ENCODE assay signal across 11 cellular contexts in the genomic region with DNA sequence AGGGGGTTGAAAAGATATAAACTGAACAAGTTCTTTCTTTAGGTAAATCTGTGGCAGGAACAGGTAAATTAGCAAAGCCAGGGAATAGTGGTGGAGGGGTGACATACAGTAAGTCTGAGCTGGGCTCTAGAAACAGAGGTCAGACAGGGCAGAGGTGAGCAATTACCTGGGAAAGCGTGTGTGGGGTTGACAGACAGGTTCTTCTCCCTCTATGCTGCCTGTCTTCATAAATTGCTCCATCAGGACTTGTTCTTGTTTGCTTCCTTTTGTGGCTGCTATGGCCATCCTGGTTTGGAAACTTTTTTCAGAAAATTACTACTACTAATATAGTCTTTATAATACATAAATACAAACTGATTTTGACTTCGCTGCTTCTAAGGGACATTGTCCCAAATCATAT. TPM values are rescaled to one million over a fixed set of nuclear protein-coding genes. Genes with fewer than 3 reads are reported as not detected.
DNase-seq lines count a peak whose midpoint lies in the region; ATAC-seq and TF ChIP-seq lines count a peak whose summit lies in the region.
"Had no signal": no experiment of that assay in that cellular context is flagged by ENCODE, and none has a peak within 500 bp of the region (broad histone marks: within the 10 kb centered on the region; RNA-seq: fewer than 3 reads in every experiment).

No MANE protein-coding gene starts in this region.

- DNase-seq in activated naive CD4-positive, alpha-beta T cell treated with anti-CD3 and anti-CD28 coated beads, Interleukin-2, amount 10 ng/mL, durations not matched to agents 7 days and 5 days, result no peak
- DNase-seq in activated naive CD4-positive, alpha-beta T cell treated with anti-CD3 and anti-CD28 coated beads, Interleukin-2, amount 50 U/mL, for 16 hours, result no peak
- DNase-seq in glutamatergic neuron, result no peak
- DNase-seq in posterior cingulate gyrus, result no peak
- no peak for DNase-seq in globus pallidus (ENCODE audit: low spot score)
- no peak for DNase-seq in HCEC 1CT
- DNase-seq: MV-4-11, RPMI8226 had no signal

- intact Hi-C loops in posterior cingulate gyrus (cut with DNase I), result loop anchor here (10.0 kb wide), 2 partner anchors 202 to 428 kb away; a partner anchor contains a TSS

- no peaks in the 10 kb centered on the region for H3K9me3 Mint-ChIP-seq in activated naive CD4-positive, alpha-beta T cell treated with anti-CD3 and anti-CD28 coated beads, Interleukin-2, amount 10 ng/mL, durations not matched to agents 7 days and 5 days
- peaks cover 12% of the 10 kb centered on the region for H3K9me3 Mint-ChIP-seq in glutamatergic neuron (ENCODE audit: unreplicated experiment)
- H3K9me3 Mint-ChIP-seq in stimulated activated memory B cell treated with anti-CD40 and anti-IgM and Interleukin-4, amounts not matched to agents 10 μg/mL and 1 μg/mL and 100 μg/mL, for 72 hours, result no peaks in the 10 kb centered on the region

- H3K36me3 Mint-ChIP-seq in activated naive CD4-positive, alpha-beta T cell treated with anti-CD3 and anti-CD28 coated beads, Interleukin-2, amount 10 ng/mL, durations not matched to agents 7 days and 5 days, result peaks cover 48% of the 10 kb centered on the region
- H3K36me3 Mint-ChIP-seq in glutamatergic neuron (ENCODE audit: unreplicated experiment), result no peaks in the 10 kb centered on the region
- peaks cover 46% of the 10 kb centered on the region for H3K36me3 Mint-ChIP-seq in stimulated activated memory B cell treated with anti-CD40 and anti-IgM and Interleukin-4, amounts not matched to agents 10 μg/mL and 1 μg/mL and 100 μg/mL, for 72 hours

- peaks cover 7% of the 10 kb centered on the region for H3K27me3 Mint-ChIP-seq in activated naive CD4-positive, alpha-beta T cell treated with anti-CD3 and anti-CD28 coated beads, Interleukin-2, amount 10 ng/mL, durations not matched to agents 7 days and 5 days
- H3K27me3 Mint-ChIP-seq in glutamatergic neuron (ENCODE audit: unreplicated experiment), result peaks cover 3% of the 10 kb centered on the region
- H3K27me3 Mint-ChIP-seq in stimulated activated memory B cell treated with anti-CD40 and anti-IgM and Interleukin-4, amounts not matched to agents 10 μg/mL and 1 μg/mL and 100 μg/mL, for 72 hours, result no peaks in the 10 kb centered on the region

- TF ChIP-seq CTCF in VCaP (conservative IDR thresholded peaks at IDR 0.05) (no peak), glutamatergic neuron (IDR thresholded peaks at IDR 0.05; ENCODE audit: partially characterized antibody, unreplicated experiment) (no peak)

- ATAC-seq in stimulated activated memory B cell treated with anti-CD40 and anti-IgM and Interleukin-4, amounts not matched to agents 10 μg/mL and 1 μg/mL and 100 μg/mL, for 72 hours, result no peak

- H3K4me1 Mint-ChIP-seq in activated naive CD4-positive, alpha-beta T cell treated with anti-CD3 and anti-CD28 coated beads, Interleukin-2, amount 10 ng/mL, durations not matched to agents 7 days and 5 days, result peaks cover 34% of the 10 kb centered on the region
- peaks cover 15% of the 10 kb centered on the region for H3K4me1 Mint-ChIP-seq in glutamatergic neuron (ENCODE audit: low read depth, unreplicated experiment)
- H3K4me1 Mint-ChIP-seq in stimulated activated memory B cell treated with anti-CD40 and anti-IgM and Interleukin-4, amounts not matched to agents 10 μg/mL and 1 μg/mL and 100 μg/mL, for 72 hours, result peaks cover 40% of the 10 kb centered on the region

- CTCF ChIA-PET in activated naive CD4-positive, alpha-beta T cell treated with anti-CD3 and anti-CD28 coated beads, Interleukin-2, amount 10 ng/mL, durations not matched to agents 7 days and 5 days (lab: Charles Lee), result no interaction called here

- H3K27ac Mint-ChIP-seq in activated naive CD4-positive, alpha-beta T cell treated with anti-CD3 and anti-CD28 coated beads, Interleukin-2, amount 10 ng/mL, durations not matched to agents 7 days and 5 days, result peak overlapping the region; percentile 24
- H3K27ac Mint-ChIP-seq in glutamatergic neuron (ENCODE audit: unreplicated experiment), result no peak overlapping the region
- H3K27ac Mint-ChIP-seq in stimulated activated memory B cell treated with anti-CD40 and anti-IgM and Interleukin-4, amounts not matched to agents 10 μg/mL and 1 μg/mL and 100 μg/mL, for 72 hours, result peak overlapping the region; percentile 47

- peak overlapping the region; percentile 92 for H3K27ac ChIP-seq in VCaP
- H3K27ac ChIP-seq: cardiac muscle cell had no signal

- H3K4me3 Mint-ChIP-seq in activated naive CD4-positive, alpha-beta T cell treated with anti-CD3 and anti-CD28 coated beads, Interleukin-2, amount 10 ng/mL, durations not matched to agents 7 days and 5 days, result no peak overlapping the region
- H3K4me3 Mint-ChIP-seq in glutamatergic neuron (ENCODE audit: unreplicated experiment), result peak overlapping the region; percentile 4
- peak overlapping the region; percentile 10 for H3K4me3 Mint-ChIP-seq in stimulated activated memory B cell treated with anti-CD40 and anti-IgM and Interleukin-4, amounts not matched to agents 10 μg/mL and 1 μg/mL and 100 μg/mL, for 72 hours

RNA-seq across cellular contexts. Expression of a gene that starts 3.4 kb away (rescaled TPM):
- 41.6 TPM for total RNA-seq in glutamatergic neuron (ENCODE audit: unreplicated experiment)

RNA-seq across cellular contexts. Expression of a gene that starts 30.7 kb away (rescaled TPM):
- total RNA-seq in glutamatergic neuron (ENCODE audit: unreplicated experiment), result 133 TPM
